ENCODE assay signal across 29 cellular contexts in the genomic region with DNA sequence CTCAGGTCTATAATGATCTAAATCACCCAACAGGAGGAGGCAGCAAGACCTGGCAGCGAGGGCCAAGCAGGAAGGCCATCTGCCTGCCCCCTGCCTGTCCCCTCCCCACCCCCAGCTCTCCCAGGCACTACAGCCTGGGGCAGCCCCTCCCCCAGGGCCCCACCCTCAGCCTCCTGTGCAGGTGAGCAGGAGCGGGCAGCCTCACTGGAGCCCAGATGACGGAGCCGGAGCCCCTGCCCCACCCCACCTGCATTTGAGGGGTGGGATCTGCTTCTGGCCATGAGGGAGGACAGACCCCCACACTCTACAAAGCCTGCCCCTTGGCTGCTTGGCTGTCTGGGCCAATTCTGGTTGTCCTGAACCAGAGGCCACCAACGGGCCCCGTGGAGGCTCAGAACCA.
"Had no signal": no experiment of that assay in that cellular context is flagged by ENCODE, and none has a peak within 500 bp of the region (broad histone marks: within the 10 kb centered on the region; RNA-seq: fewer than 3 reads in every experiment).

No MANE protein-coding gene starts in this region.

- DNase-seq: activated CD4-positive, alpha-beta T cell treated with anti-CD3 and anti-CD28 coated beads for 4 hours; activated CD4-positive, alpha-beta T cell treated with anti-CD3 and anti-CD28 coated beads, Interleukin-2, amount 50 U/mL, for 4 hours; activated naive CD4-positive, alpha-beta T cell; activated T-cell treated with anti-CD3 and anti-CD28 coated beads for 4 hours; activated T-cell treated with anti-CD3 and anti-CD28 coated beads, Interleukin-2, amount 50 U/mL, for 72 hours; anterior cingulate cortex; cortex of kidney; gastrocnemius medialis; glutamatergic neuron; islet precursor cell; left colon; midbrain; stimulated activated CD4-positive, alpha-beta T cell treated with anti-CD3 and anti-CD28 coated beads, Interleukin-1b, Interleukin-23, amount 100 ng/mL, for 48 hours; stimulated activated CD4-positive, alpha-beta T cell treated with anti-CD3 and anti-CD28 coated beads, Interleukin-4, amount 100 ng/mL, for 4 hours; stimulated activated CD8-positive, alpha-beta memory T cell treated with anti-CD3 and anti-CD28 coated beads, Interleukin-4, amount 100 ng/mL, for 48 hours; stimulated activated naive CD8-positive, alpha-beta T cell treated with anti-CD3 and anti-CD28 coated beads, Interleukin-15, amount 100 ng/mL, for 72 hours; T-helper 1 cell; tibial artery had no signal

- ATAC-seq: activated naive CD4-positive, alpha-beta T cell treated with anti-CD3 and anti-CD28 coated beads, Interleukin-2, amount 50 U/mL, for 72 hours; activated T-cell treated with anti-CD3 and anti-CD28 coated beads, Interleukin-2, amount 50 U/mL, for 72 hours; gastrocnemius medialis; left colon; sciatic nerve; stimulated activated memory B cell treated with anti-CD40 and anti-IgM and Interleukin-4, amounts not matched to agents 10 μg/mL and 1 μg/mL and 100 μg/mL, for 72 hours; stimulated activated naive CD8-positive, alpha-beta T cell treated with anti-CD3 and anti-CD28 coated beads, Interleukin-15, amount 100 ng/mL, for 72 hours; upper lobe of right lung had no signal

- H3K9me3 ChIP-seq: gastrocnemius medialis, neutrophil, tibial artery, upper lobe of right lung had no signal

- H3K27ac ChIP-seq: epithelial cell of prostate, gastrocnemius medialis, neutrophil, tibial artery, upper lobe of right lung had no signal

- H3K36me3 Mint-ChIP-seq: activated naive CD4-positive, alpha-beta T cell treated with anti-CD3 and anti-CD28 coated beads, Interleukin-2, amount 50 U/mL, for 72 hours; stimulated activated memory B cell treated with anti-CD40 and anti-IgM and Interleukin-4, amounts not matched to agents 10 μg/mL and 1 μg/mL and 100 μg/mL, for 72 hours had no signal

- FAIRE-seq: bronchial epithelial cell, endometrium had no signal

- H3K27ac Mint-ChIP-seq: activated naive CD4-positive, alpha-beta T cell treated with anti-CD3 and anti-CD28 coated beads, Interleukin-2, amount 50 U/mL, for 72 hours; activated T-cell treated with anti-CD3 and anti-CD28 coated beads, Interleukin-2, amount 50 U/mL, for 72 hours; nephron; stimulated activated memory B cell treated with anti-CD40 and anti-IgM and Interleukin-4, amounts not matched to agents 10 μg/mL and 1 μg/mL and 100 μg/mL, for 72 hours; stimulated activated naive CD8-positive, alpha-beta T cell treated with anti-CD3 and anti-CD28 coated beads, Interleukin-15, amount 100 ng/mL, for 72 hours; T-helper 2 cell treated with Interferon-gamma antibody and Interleukin-4, amounts not matched to agents 5 μg/mL and 100 μg/mL, for 36 hours had no signal

- H3K4me3 ChIP-seq: gastrocnemius medialis, skin epidermis, tibial artery, upper lobe of right lung had no signal

- H3K9me3 Mint-ChIP-seq: activated naive CD4-positive, alpha-beta T cell treated with anti-CD3 and anti-CD28 coated beads, Interleukin-2, amount 50 U/mL, for 72 hours; activated T-cell treated with anti-CD3 and anti-CD28 coated beads, Interleukin-2, amount 50 U/mL, for 72 hours; nephron; stimulated activated memory B cell treated with anti-CD40 and anti-IgM and Interleukin-4, amounts not matched to agents 10 μg/mL and 1 μg/mL and 100 μg/mL, for 72 hours; stimulated activated naive CD8-positive, alpha-beta T cell treated with anti-CD3 and anti-CD28 coated beads, Interleukin-15, amount 100 ng/mL, for 72 hours; T-helper 2 cell treated with Interferon-gamma antibody and Interleukin-4, amounts not matched to agents 5 μg/mL and 100 μg/mL, for 36 hours had no signal

- H3K27me3 ChIP-seq: gastrocnemius medialis, upper lobe of right lung had no signal

- H3K4me3 Mint-ChIP-seq: activated T-cell treated with anti-CD3 and anti-CD28 coated beads, Interleukin-2, amount 50 U/mL, for 72 hours; nephron; stimulated activated memory B cell treated with anti-CD40 and anti-IgM and Interleukin-4, amounts not matched to agents 10 μg/mL and 1 μg/mL and 100 μg/mL, for 72 hours; stimulated activated naive CD8-positive, alpha-beta T cell treated with anti-CD3 and anti-CD28 coated beads, Interleukin-15, amount 100 ng/mL, for 72 hours; T-helper 2 cell treated with Interferon-gamma antibody and Interleukin-4, amounts not matched to agents 5 μg/mL and 100 μg/mL, for 36 hours had no signal
